In genomic region chr11:46102843-46103242, GRCh38 we compare ENCODE assay signal across 23 cellular contexts.
"Had no signal": no experiment of that assay in that cellular context is flagged by ENCODE, and none has a peak within 500 bp of the region (broad histone marks: within the 10 kb centered on the region; RNA-seq: fewer than 3 reads in every experiment).

No MANE protein-coding gene starts in this region.

- H3K27me3 Mint-ChIP-seq: activated CD4-positive, alpha-beta memory T cell treated with anti-CD3 and anti-CD28 coated beads, Interleukin-2, amount 10 ng/mL, durations not matched to agents 7 days and 5 days; activated CD4-positive, alpha-beta T cell treated with anti-CD3 and anti-CD28 coated beads, Interleukin-2, amount 10 ng/mL, durations not matched to agents 24 days and 14 days; activated naive CD4-positive, alpha-beta T cell treated with anti-CD3 and anti-CD28 coated beads, Interleukin-2, amount 50 U/mL, for 24 hours; brain; naive thymus-derived CD8-positive, alpha-beta T cell had no signal

- FAIRE-seq: colon, kidney had no signal

- H3K27ac Mint-ChIP-seq: activated CD4-positive, alpha-beta memory T cell treated with anti-CD3 and anti-CD28 coated beads, Interleukin-2, amount 10 ng/mL, durations not matched to agents 7 days and 5 days; activated CD4-positive, alpha-beta T cell treated with anti-CD3 and anti-CD28 coated beads, Interleukin-2, amount 10 ng/mL, durations not matched to agents 24 days and 14 days; activated naive CD4-positive, alpha-beta T cell treated with anti-CD3 and anti-CD28 coated beads, Interleukin-2, amount 50 U/mL, for 24 hours; activated T-cell treated with anti-CD3 and anti-CD28 coated beads, Interleukin-2, amount 50 U/mL, for 72 hours; T-helper 1 cell treated with Interleukin-12 subunit alpha and Interleukin-12 subunit beta and Interleukin-4 antibody, amounts not matched to agents 30 μg/mL and 1 μg/mL, for 36 hours had no signal

- ATAC-seq: activated CD4-positive, CD25-positive, alpha-beta regulatory T cell treated with anti-CD3 and anti-CD28 coated beads, Interleukin-2, amount 50 U/mL, for 24 hours; activated T-cell treated with anti-CD3 and anti-CD28 coated beads, Interleukin-2, amount 50 U/mL, for 72 hours; gastroesophageal sphincter; heart left ventricle; left lobe of liver; lower lobe of right lung; naive thymus-derived CD8-positive, alpha-beta T cell; stimulated activated naive CD8-positive, alpha-beta T cell treated with anti-CD3 and anti-CD28 coated beads, Interleukin-15, Interleukin-2, amounts not matched to agents 100 U/mL and 50 U/mL, for 24 hours had no signal

- H3K4me3 Mint-ChIP-seq: activated CD4-positive, alpha-beta memory T cell treated with anti-CD3 and anti-CD28 coated beads, Interleukin-2, amount 10 ng/mL, durations not matched to agents 7 days and 5 days; activated CD4-positive, alpha-beta T cell treated with anti-CD3 and anti-CD28 coated beads, Interleukin-2, amount 10 ng/mL, durations not matched to agents 24 days and 14 days; activated naive CD4-positive, alpha-beta T cell treated with anti-CD3 and anti-CD28 coated beads, Interleukin-2, amount 50 U/mL, for 24 hours; activated T-cell treated with anti-CD3 and anti-CD28 coated beads, Interleukin-2, amount 50 U/mL, for 72 hours; brain; naive thymus-derived CD8-positive, alpha-beta T cell; T-helper 1 cell treated with Interleukin-12 subunit alpha and Interleukin-12 subunit beta and Interleukin-4 antibody, amounts not matched to agents 30 μg/mL and 1 μg/mL, for 36 hours had no signal

- DNase-seq: activated CD4-positive, alpha-beta memory T cell treated with anti-CD3 and anti-CD28 coated beads, Interleukin-2, amount 10 ng/mL, durations not matched to agents 7 days and 5 days; activated CD4-positive, alpha-beta T cell treated with anti-CD3 and anti-CD28 coated beads, Interleukin-2, amount 10 ng/mL, durations not matched to agents 24 days and 14 days; activated effector memory CD4-positive, alpha-beta T cell treated with Interleukin-2 at 50 U/mL for 16 hours; activated T-cell treated with anti-CD3 and anti-CD28 coated beads, Interleukin-2, amount 50 U/mL, for 72 hours; anterior cingulate cortex; dorsolateral prefrontal cortex; heart left ventricle; kidney; lower lobe of right lung; naive thymus-derived CD8-positive, alpha-beta T cell; ovary; stimulated activated CD4-positive, alpha-beta T cell treated with anti-CD3 and anti-CD28 coated beads, Interleukin-4, amount 100 ng/mL, for 24 hours; stimulated activated naive CD8-positive, alpha-beta T cell treated with anti-CD3 and anti-CD28 coated beads, Interleukin-15, Interleukin-2, amounts not matched to agents 100 U/mL and 50 U/mL, for 24 hours; tibial artery had no signal

- H3K9me3 Mint-ChIP-seq: activated CD4-positive, alpha-beta memory T cell treated with anti-CD3 and anti-CD28 coated beads, Interleukin-2, amount 10 ng/mL, durations not matched to agents 7 days and 5 days; activated CD4-positive, alpha-beta T cell treated with anti-CD3 and anti-CD28 coated beads, Interleukin-2, amount 10 ng/mL, durations not matched to agents 24 days and 14 days; activated naive CD4-positive, alpha-beta T cell treated with anti-CD3 and anti-CD28 coated beads, Interleukin-2, amount 50 U/mL, for 24 hours; activated T-cell treated with anti-CD3 and anti-CD28 coated beads, Interleukin-2, amount 50 U/mL, for 72 hours; brain; naive thymus-derived CD8-positive, alpha-beta T cell; T-helper 1 cell treated with Interleukin-12 subunit alpha and Interleukin-12 subunit beta and Interleukin-4 antibody, amounts not matched to agents 30 μg/mL and 1 μg/mL, for 36 hours had no signal

- H3K9me3 ChIP-seq: gastroesophageal sphincter, heart left ventricle, lower lobe of right lung, neutrophil, ovary, prostate gland, tibial artery had no signal

- H3K36me3 ChIP-seq: gastroesophageal sphincter, heart left ventricle, lower lobe of right lung, neutrophil, ovary, prostate gland, tibial artery had no signal

- H3K4me3 ChIP-seq: dorsolateral prefrontal cortex, gastroesophageal sphincter, heart left ventricle, lower lobe of right lung, ovary, prostate gland, tibial artery had no signal

- H3K27me3 ChIP-seq: dorsolateral prefrontal cortex, gastroesophageal sphincter, heart left ventricle, neutrophil, ovary, tibial artery had no signal

- H3K36me3 Mint-ChIP-seq: activated naive CD4-positive, alpha-beta T cell treated with anti-CD3 and anti-CD28 coated beads, Interleukin-2, amount 50 U/mL, for 24 hours; brain; naive thymus-derived CD8-positive, alpha-beta T cell had no signal

- H3K27ac ChIP-seq: dorsolateral prefrontal cortex, gastroesophageal sphincter, heart left ventricle, lower lobe of right lung, neutrophil, ovary, prostate gland, tibial artery had no signal
